In the genomic region with DNA sequence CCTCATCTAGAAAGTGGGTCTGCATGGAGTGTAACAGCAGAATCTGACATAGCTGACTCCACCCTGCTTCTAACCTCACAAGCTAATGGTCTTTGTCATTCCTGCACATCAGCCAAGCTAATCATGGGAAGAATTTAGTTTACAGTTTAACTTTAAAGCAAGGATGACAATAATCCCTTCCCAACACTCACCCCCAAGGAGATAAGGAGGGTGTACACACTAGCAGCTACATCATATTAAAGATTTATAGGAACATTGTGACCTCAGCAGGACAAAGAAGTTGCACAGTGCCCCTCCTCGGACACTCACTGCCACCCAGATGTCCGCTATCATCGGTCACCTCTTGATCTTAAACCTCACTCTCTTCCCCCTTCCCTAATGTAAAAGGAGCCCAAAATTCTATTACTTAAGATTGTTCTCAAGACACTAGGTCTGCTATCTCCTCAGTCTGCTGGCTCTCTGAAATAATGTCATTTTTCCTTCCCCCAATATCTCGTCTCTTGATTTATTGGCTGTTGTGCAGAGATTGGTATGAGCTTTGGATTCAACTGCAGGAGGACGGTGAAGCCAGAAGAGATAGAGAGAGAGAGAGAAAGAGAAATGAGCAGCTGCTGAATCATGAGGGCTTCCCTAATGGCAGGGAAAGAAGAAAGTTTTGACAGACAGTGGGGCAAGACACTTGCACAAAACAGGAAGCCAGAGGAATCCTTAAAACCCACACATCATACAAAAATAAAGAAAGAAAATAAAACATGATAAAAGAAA, we compare ENCODE assay signal across 25 cellular contexts. TPM values are rescaled to one million over a fixed set of nuclear protein-coding genes. Genes with fewer than 3 reads are reported as not detected.
DNase-seq lines count a peak whose midpoint lies in the region; ATAC-seq, FAIRE-seq and TF ChIP-seq lines count a peak whose summit lies in the region.
"Had no signal": no experiment of that assay in that cellular context is flagged by ENCODE, and none has a peak within 500 bp of the region (broad histone marks: within the 10 kb centered on the region; RNA-seq: fewer than 3 reads in every experiment).

No MANE protein-coding gene starts in this region.

- 79% methylated on average over 5 of the region's 5 CpGs for WGBS in GM12878 (ENCODE audit: insufficient coverage, insufficient replicate concordance, low lambda C conversion rate, missing lambda C conversion rate)
- WGBS in mesenchymal stem cell, result 84% methylated on average over 4 of the region's 5 CpGs
- WGBS in H9 (ENCODE audit: extremely low coverage, insufficient read length, low lambda C conversion rate), result no CpG with 5 or more reads among the region's 5 CpGs

- RAD21 ChIA-PET in GM12878 (lab: Charles Lee; ENCODE audit: unreplicated experiment), result interaction anchor here (1.1 kb wide), 1 partner anchor 10 kb away, joined by 4 read pairs; no protein-coding TSS in a partner anchor

- H3K18ac ChIP-seq in mesenchymal stem cell (ENCODE audit: low read depth in 1 of 2, low read length in 2 of 2), result no peak overlapping the region
- no peak overlapping the region for H3K18ac ChIP-seq in H9 (ENCODE audit: insufficient read length, low read depth, low read length)

- no peak overlapping the region for H3K4ac ChIP-seq in mesenchymal stem cell (ENCODE audit: low read depth in 1 of 2, low read length in 2 of 2)
- no peak overlapping the region for H3K4ac ChIP-seq in H9 (ENCODE audit: low read depth, low read length)

- H3K23me2 ChIP-seq in H9 (ENCODE audit: insufficient read length, low read depth, low read length, poor library complexity, severe bottlenecking), result no peaks in the 10 kb centered on the region

- no peak overlapping the region for H3K14ac ChIP-seq in mesenchymal stem cell (ENCODE audit: low read length in 2 of 2)
- no peak overlapping the region for H3K14ac ChIP-seq in H9 (ENCODE audit: insufficient read depth, low read length)

- H2AK5ac ChIP-seq in mesenchymal stem cell (ENCODE audit: low read length, severe bottlenecking) (no peak overlapping the region), H9 (ENCODE audit: insufficient read length, low read length) (no peak overlapping the region)

- H3K4me1 ChIP-seq in GM12878 (ENCODE audit: control insufficient read depth, insufficient read depth, low read length), result peaks cover 3% of the 10 kb centered on the region; the same call in 1 of the 2 replicates
- H3K4me1 ChIP-seq in mesenchymal stem cell (ENCODE audit: control insufficient read depth, insufficient read depth, low read depth, low read length), result peaks cover 3% of the 10 kb centered on the region
- H3K4me1 ChIP-seq in H9 (ENCODE audit: insufficient read depth, low read length), result no peaks in the 10 kb centered on the region

- DNase-seq in SIG-M5 treated with dmso at 0.1 percent for 504 hours (lab: John Stamatoyannopoulos, UW; ENCODE audit: unreplicated experiment) (peak; percentile 28), SIG-M5 (lab: John Stamatoyannopoulos, UW) (no peak), GM12878 (ENCODE audit: low read depth, low spot score) (no peak), mesenchymal stem cell (peak; percentile 13), H9 (no peak), coronary artery (ENCODE audit: low spot score) (no peak), G401 (ENCODE audit: low spot score) (no peak)
- DNase-seq: activated CD4-positive, alpha-beta T cell treated with anti-CD3 and anti-CD28 coated beads for 4 hours; BE2C; cerebellar nuclear complex; effector memory CD8-positive, alpha-beta T cell; esophagus squamous epithelium; left cardiac atrium; NCI-H2081 treated with DMSO at 0.1 percent for 48 hours; NCI-H510A treated with DMSO at 0.1 percent for 48 hours; Right ventricle myocardium superior; stimulated activated CD4-positive, alpha-beta T cell treated with anti-CD3 and anti-CD28 coated beads, Interleukin-4, amount 100 ng/mL, for 1 hour had no signal

- CTCF ChIA-PET in GM12878 (lab: Yijun Ruan, JAX), result interaction anchor here (1.0 to 1.9 kb wide), 3 partner anchors 14 to 33 kb away, joined by 3 to 5 read pairs (median 3); no protein-coding TSS in a partner anchor

- peaks cover 0 to 8% of the 10 kb centered on the region in 2 experiments; a peak in 3 of 5 replicates for H3K9me3 Mint-ChIP-seq in H9

- no peak overlapping the region for H4K91ac ChIP-seq in mesenchymal stem cell (ENCODE audit: low read length)
- H4K91ac ChIP-seq in H9 (ENCODE audit: insufficient read length, low read depth, low read length), result no peak overlapping the region

- BruUV-seq in GM12878 (replicated peaks; lab: Mats Ljungman, UMichigan), result no TSS peak

- H3K27me3 Mint-ChIP-seq in H9 (ENCODE audit: low read depth), result peaks cover 47% of the 10 kb centered on the region

- H3K23ac ChIP-seq in mesenchymal stem cell (ENCODE audit: low read length in 2 of 2), result no peak overlapping the region
- H3K23ac ChIP-seq in H9 (ENCODE audit: insufficient read length, low read depth, low read length), result no peak overlapping the region

- FAIRE-seq in GM12878 (lab: Jason Lieb, UNC), result no peak

- no peak overlapping the region for H3K56ac ChIP-seq in H9 (ENCODE audit: insufficient read length, low read depth, low read length)

- H3T11ph ChIP-seq in H9 (ENCODE audit: low read length), result no peak overlapping the region

- H3K36me3 ChIP-seq in GM12878 (ENCODE audit: control insufficient read depth in 2 of 2, insufficient read depth in 2 of 2, low read length in 1 of 2), result no peaks in the 10 kb centered on the region
- H3K36me3 ChIP-seq in mesenchymal stem cell (ENCODE audit: control insufficient read depth in 1 of 2, insufficient read depth in 2 of 2, low read depth in 1 of 2, low read length in 2 of 2), result no peaks in the 10 kb centered on the region
- H3K36me3 ChIP-seq: BE2C, esophagus squamous epithelium, tibial nerve had no signal

- in situ Hi-C loops in GM12878 (cut with MboI) (no loop called here), G401 (cut with HindIII; ENCODE audit: low sequenced_read_pairs) (loop anchor here (5.0 kb wide), 1 partner anchor 78 kb away; no protein-coding TSS in a partner anchor)

- no peak overlapping the region for H4K8ac ChIP-seq in mesenchymal stem cell (ENCODE audit: low read length)
- no peak overlapping the region for H4K8ac ChIP-seq in H9 (replicated peaks; ENCODE audit: insufficient read length, low read depth, low read length)

- no peaks in the 10 kb centered on the region for H3K79me2 ChIP-seq in GM12878 (ENCODE audit: control insufficient read depth, insufficient read depth, low read length)
- H3K79me2 ChIP-seq in H9 (ENCODE audit: insufficient read depth, low read length), result no peaks in the 10 kb centered on the region

- H3K79me1 ChIP-seq in mesenchymal stem cell (replicated peaks; ENCODE audit: low read length, poor library complexity, severe bottlenecking), result no peaks in the 10 kb centered on the region
- no peaks in the 10 kb centered on the region for H3K79me1 ChIP-seq in H9 (ENCODE audit: insufficient read depth, low read depth, low read length, poor library complexity, severe bottlenecking)

- TF ChIP-seq CTCF in GM12878 (IDR thresholded peaks at IDR 0.05 in 2 of 3, conservative IDR thresholded peaks at IDR 0.05 in 1 of 3; ENCODE audit: control insufficient read depth in 2 of 3, extremely low read depth in 1 of 3, insufficient read depth in 1 of 3, low read depth in 3 of 3, low read length in 3 of 3) (no peak), H9 (conservative IDR thresholded peaks at IDR 0.05) (no peak), coronary artery (IDR thresholded peaks at IDR 0.05) (no peak)

- H2BK12ac ChIP-seq in mesenchymal stem cell (ENCODE audit: low read length in 2 of 2) (no peak overlapping the region), H9 (ENCODE audit: insufficient read length, low read depth, low read length) (no peak overlapping the region)

- no peak for TF ChIP-seq POLR2A in GM12878 (IDR thresholded peaks at IDR 0.05; ENCODE audit: low read depth, low read length)

- TF ChIP-seq RAD21 in GM12878 (IDR thresholded peaks at IDR 0.05; ENCODE audit: insufficient read depth, low read depth, low read length), result no peak

- H3K36me3 Mint-ChIP-seq in H9 (ENCODE audit: insufficient read depth in 1 of 3, low read depth in 3 of 3), result no peaks in the 10 kb centered on the region; a peak in 2 of 7 replicates

- H3K27me3 ChIP-seq in GM12878 (replicated peaks in 1 of 2; ENCODE audit: control insufficient read depth in 2 of 2, insufficient read depth in 2 of 2, low read length in 1 of 2) (no peaks in the 10 kb centered on the region), mesenchymal stem cell (ENCODE audit: control insufficient read depth in 1 of 2, insufficient read depth in 1 of 2, low read length in 2 of 2) (peaks cover 0 to 41% of the 10 kb centered on the region in 2 experiments), H9 (ENCODE audit: insufficient read depth, low read length) (no peaks in the 10 kb centered on the region)
- H3K27me3 ChIP-seq: BE2C, tibial nerve had no signal

- H3K9ac ChIP-seq in GM12878 (ENCODE audit: control insufficient read depth, insufficient read depth, low read length) (no peak overlapping the region), mesenchymal stem cell (ENCODE audit: low read length) (no peak overlapping the region), H9 (ENCODE audit: extremely low read depth, insufficient read length, low read length) (no peak overlapping the region)

- H2BK120ac ChIP-seq in mesenchymal stem cell (ENCODE audit: low read depth, low read length) (no peak overlapping the region), H9 (ENCODE audit: low read depth, low read length, poor library complexity, severe bottlenecking) (no peak overlapping the region)

- H3K27ac ChIP-seq in GM12878 (ENCODE audit: control insufficient read depth, insufficient read depth) (no peak overlapping the region), mesenchymal stem cell (ENCODE audit: low read length, poor library complexity, severe bottlenecking) (no peak overlapping the region), H9 (ENCODE audit: insufficient read length, low read depth, low read length) (no peak overlapping the region), coronary artery (no peak overlapping the region)
- H3K27ac ChIP-seq: 22Rv1, esophagus squamous epithelium, tibial nerve had no signal

- no peak overlapping the region for H2BK20ac ChIP-seq in H9 (ENCODE audit: low read depth, low read length, poor library complexity, severe bottlenecking)

- no peak overlapping the region for H3K4me3 Mint-ChIP-seq in H9
- H3K4me3 Mint-ChIP-seq: effector memory CD8-positive, alpha-beta T cell; stimulated activated naive CD8-positive, alpha-beta T cell treated with anti-CD3 and anti-CD28 coated beads, Interleukin-15, Interleukin-2, amounts not matched to agents 100 ng/mL and 50 ng/mL, for 24 hours had no signal

- H4K20me1 ChIP-seq in GM12878 (ENCODE audit: control insufficient read depth, insufficient read depth), result no peaks in the 10 kb centered on the region
- H4K20me1 ChIP-seq in H9 (ENCODE audit: control insufficient read depth, insufficient read depth, insufficient read length), result no peaks in the 10 kb centered on the region

- H3K4me2 ChIP-seq in GM12878 (ENCODE audit: control insufficient read depth, insufficient read depth), result no peak overlapping the region
- H3K4me2 ChIP-seq in mesenchymal stem cell (ENCODE audit: low read length, poor library complexity, severe bottlenecking), result no peak overlapping the region
- H3K4me2 ChIP-seq in H9 (ENCODE audit: insufficient read depth, insufficient read length, low read length), result no peak overlapping the region

- ATAC-seq in GM12878, result no peak
- ATAC-seq in HG02884 (IDR thresholded peaks at IDR 0.05; ENCODE audit: unreplicated experiment), result no peak
- ATAC-seq: activated naive CD4-positive, alpha-beta T cell treated with anti-CD3 and anti-CD28 coated beads, Interleukin-2, amount 50 U/mL, for 72 hours; effector memory CD8-positive, alpha-beta T cell; left cardiac atrium had no signal

- H3K4me3 ChIP-seq in GM12878, result 0 out of 2 replicates have a peak overlapping the region, but pooled peaks have one; percentile 29
- no peak overlapping the region for H3K4me3 ChIP-seq in mesenchymal stem cell (ENCODE audit: insufficient read depth in 1 of 2, low read depth in 1 of 2, low read length in 2 of 2)
- no peak overlapping the region for H3K4me3 ChIP-seq in coronary artery
- H3K4me3 ChIP-seq: esophagus squamous epithelium, skin epidermis, tibial nerve had no signal

- H2AFZ ChIP-seq in GM12878 (ENCODE audit: control insufficient read depth, low read depth, low read length), result no peak overlapping the region
- no peak overlapping the region for H2AFZ ChIP-seq in mesenchymal stem cell (ENCODE audit: low read depth, low read length)
- H2AFZ ChIP-seq in H9 (ENCODE audit: low read length), result no peak overlapping the region

- no peak overlapping the region for H3K27ac Mint-ChIP-seq in H9
- H3K27ac Mint-ChIP-seq: activated naive CD4-positive, alpha-beta T cell treated with anti-CD3 and anti-CD28 coated beads, Interleukin-2, amount 50 U/mL, for 72 hours; IgD-negative memory B cell; stimulated activated naive CD8-positive, alpha-beta T cell treated with anti-CD3 and anti-CD28 coated beads, Interleukin-15, Interleukin-2, amounts not matched to agents 100 ng/mL and 50 ng/mL, for 24 hours had no signal

- H4K5ac ChIP-seq in H9 (ENCODE audit: insufficient read length, low read depth, low read length), result no peak overlapping the region

- no peak for TF ChIP-seq EP300 in GM12878 (IDR thresholded peaks at IDR 0.05; ENCODE audit: borderline replicate concordance in 1 of 2, control insufficient read depth in 1 of 2, low read depth in 2 of 2, low read length in 2 of 2)

- SMC1A ChIA-PET in GM12878 (lab: Charles Lee; ENCODE audit: uncharacterized antibody, unreplicated experiment), result interaction anchor here (0.6 to 1.4 kb wide), 6 partner anchors 10 to 311 kb away, joined by 3 to 6 read pairs (median 3); partner anchors contain the start of gene IGFLR1

- no peak overlapping the region for H2BK5ac ChIP-seq in mesenchymal stem cell (ENCODE audit: low read depth, low read length, poor library complexity, severe bottlenecking)
- H2BK5ac ChIP-seq in H9 (ENCODE audit: insufficient read length, low read length), result no peak overlapping the region

- peaks cover 5% of the 10 kb centered on the region; the same call in 2 of the 3 replicates for H3K9me3 ChIP-seq in GM12878 (replicated peaks; ENCODE audit: control insufficient read depth, insufficient read depth, low read length)
- H3K9me3 ChIP-seq in mesenchymal stem cell (ENCODE audit: control insufficient read depth, low read length), result no peaks in the 10 kb centered on the region
- H3K9me3 ChIP-seq in H9 (ENCODE audit: control insufficient read depth, low read depth, low read length), result no peaks in the 10 kb centered on the region
- H3K9me3 ChIP-seq: BE2C, esophagus squamous epithelium had no signal

- POLR2A ChIA-PET in GM12878 (lab: Charles Lee), result interaction anchor here (0.5 to 1.0 kb wide), 2 partner anchors 12 to 30 kb away, joined by 3 to 5 read pairs; no protein-coding TSS in a partner anchor

- H2BK15ac ChIP-seq in mesenchymal stem cell (ENCODE audit: low read depth, poor library complexity, severe bottlenecking) (no peak overlapping the region), H9 (ENCODE audit: low read depth, low read length) (no peak overlapping the region)

- intact Hi-C loops in GM12878 (cut with micrococcal nuclease; ENCODE audit: unreplicated experiment), result no loop called here

- H3K4me1 Mint-ChIP-seq in H9, result peaks cover 2 to 5% of the 10 kb centered on the region in 2 experiments; a peak in 2 of 4 replicates

RNA-seq across cellular contexts. Expression of gene FFAR2, which starts 17.5 kb away (rescaled TPM):
- total RNA-seq in GM12878 (2013; cell fraction: nucleolus; rRNA removed), result 1.3 and 1.4 TPM in 2 replicates
- total RNA-seq in GM12878 (2014; rRNA removed), result 2.8 and 2.9 TPM in 2 replicates
- 1.9 and 2.5 TPM in 2 replicates for total RNA-seq in GM12878 (2014; rRNA removed; fragmentation: Illumina TruSeq; extraction: Trizol)
- total RNA-seq in GM12878 (2021), result 2.3 and 2.8 TPM in 2 replicates
- 2.5 TPM for polyA plus RNA-seq in GM12878 (2011; ENCODE audit: low read depth)
- 0.05 and 0.06 TPM in 2 replicates for polyA plus RNA-seq in GM12878 (2011; rRNA removed)
- 0.03 and 0.08 TPM in 2 replicates for polyA plus RNA-seq in GM12878 (2011; cell fraction: cytosol; rRNA removed)
- not detected in 2 replicates for polyA plus RNA-seq in GM12878 (2011; cell fraction: nucleus; rRNA removed)
- polyA plus RNA-seq in GM12878 (2012), result 2.0 and 3.2 TPM in 2 replicates
- 2.5 and 4.0 TPM in 2 replicates for polyA plus RNA-seq in GM12878 (2014; fragmentation: Illumina TruSeq; extraction: Trizol)
- polyA plus RNA-seq in GM12878 (2014; fragmentation: Nextera tagmentation; extraction: Ambion mirVana), result 1 to 10 TPM; 1.8 to 3.1 TPM
- polyA plus RNA-seq in GM12878 (2014; rRNA removed), result 2.8 and 3.1 TPM in 2 replicates
- polyA plus RNA-seq in GM12878 (2016; fragmentation: Nextera tagmentation; extraction: Ambion mirVana), result 1 to 10 TPM in 1 of 2 experiments, under 1 TPM in 1; 0.53 to 1.1 TPM
- polyA minus RNA-seq in GM12878 (2011; rRNA and poly(A)+ RNA removed), result 0.10 TPM in 1 of 2 replicates, not detected in the other
- polyA minus RNA-seq in GM12878 (2011; cell fraction: cytosol; rRNA and poly(A)+ RNA removed), result not detected in 2 replicates
- 0.19 TPM in 1 of 2 replicates, not detected in the other for polyA minus RNA-seq in GM12878 (2011; cell fraction: nucleus; rRNA and poly(A)+ RNA removed)
- polyA plus RNA-seq in mesenchymal stem cell (2013, experiment 1 of 2), result 0.06 TPM
- polyA plus RNA-seq in mesenchymal stem cell (2013, experiment 2 of 2), result 0.12 TPM
- total RNA-seq in H9 (2021), result not detected in 2 replicates
- total RNA-seq in G401 (2014; rRNA removed; shearing (Covaris generic)), result not detected in 2 replicates
- total RNA-seq: activated naive CD4-positive, alpha-beta T cell treated with anti-CD3 and anti-CD28 coated beads, Interleukin-2, amount 50 U/mL, for 72 hours had no signal
- polyA plus RNA-seq: IgD-negative memory B cell had no signal

RNA-seq across cellular contexts. Expression of gene GPR42, which starts 59.7 kb away (rescaled TPM):
- total RNA-seq in GM12878 (2013; cell fraction: nucleolus; rRNA removed), result not detected in 2 replicates
- total RNA-seq in GM12878 (2014; rRNA removed) (not detected in 2 replicates), GM12878 (2014; rRNA removed; fragmentation: Illumina TruSeq; extraction: Trizol) (not detected in 2 replicates), GM12878 (2021) (0.13 TPM in 1 of 2 replicates, not detected in the other), H9 (2021) (not detected in 2 replicates)
- polyA plus RNA-seq in GM12878 (2011; ENCODE audit: low read depth), result not detected
- polyA plus RNA-seq in GM12878 (2011; rRNA removed) (not detected in 2 replicates), GM12878 (2014; fragmentation: Illumina TruSeq; extraction: Trizol) (not detected in 2 replicates), GM12878 (2014; fragmentation: Nextera tagmentation; extraction: Ambion mirVana) (not detected), GM12878 (2014; rRNA removed) (not detected in 2 replicates), GM12878 (2016; fragmentation: Nextera tagmentation; extraction: Ambion mirVana) (not detected)
- polyA plus RNA-seq in GM12878 (2011; cell fraction: cytosol; rRNA removed), result not detected in 2 replicates
- 0.10 TPM in 1 of 2 replicates, not detected in the other for polyA plus RNA-seq in GM12878 (2011; cell fraction: nucleus; rRNA removed)
- polyA plus RNA-seq in GM12878 (2012), result 0.25 TPM in 1 of 2 replicates, not detected in the other
- polyA minus RNA-seq in GM12878 (2011; rRNA and poly(A)+ RNA removed), result not detected in 2 replicates
- polyA minus RNA-seq in GM12878 (2011; cell fraction: cytosol; rRNA and poly(A)+ RNA removed), result not detected in 2 replicates
- not detected in 2 replicates for polyA minus RNA-seq in GM12878 (2011; cell fraction: nucleus; rRNA and poly(A)+ RNA removed)
- 0.06 TPM for polyA plus RNA-seq in mesenchymal stem cell (2013, experiment 1 of 2)
- polyA plus RNA-seq in mesenchymal stem cell (2013, experiment 2 of 2), result 0.08 TPM
- total RNA-seq in G401 (2014; rRNA removed; shearing (Covaris generic)), result not detected in 2 replicates
- total RNA-seq: esophagus squamous epithelium, left cardiac atrium, Right ventricle myocardium superior, tibial nerve had no signal
- polyA plus RNA-seq: IgD-negative memory B cell had no signal

RNA-seq across cellular contexts. Expression of gene KRTDAP, which starts 59.7 kb away (rescaled TPM):
- total RNA-seq in GM12878 (2013; cell fraction: nucleolus; rRNA removed), result not detected in 2 replicates
- total RNA-seq in GM12878 (2014; rRNA removed), result not detected in 2 replicates
- not detected in 2 replicates for total RNA-seq in GM12878 (2014; rRNA removed; fragmentation: Illumina TruSeq; extraction: Trizol)
- total RNA-seq in GM12878 (2021), result not detected in 2 replicates
- polyA plus RNA-seq in GM12878 (2011; ENCODE audit: low read depth), result not detected
- polyA plus RNA-seq in GM12878 (2011; rRNA removed), result 0.23 TPM in 1 of 2 replicates, not detected in the other
- not detected in 2 replicates for polyA plus RNA-seq in GM12878 (2011; cell fraction: cytosol; rRNA removed)
- 0.34 TPM in 1 of 2 replicates, not detected in the other for polyA plus RNA-seq in GM12878 (2011; cell fraction: nucleus; rRNA removed)
- polyA plus RNA-seq in GM12878 (2012), result not detected in 2 replicates
- not detected in 2 replicates for polyA plus RNA-seq in GM12878 (2014; fragmentation: Illumina TruSeq; extraction: Trizol)
- not detected for polyA plus RNA-seq in GM12878 (2014; fragmentation: Nextera tagmentation; extraction: Ambion mirVana)
- polyA plus RNA-seq in GM12878 (2014; rRNA removed), result not detected in 2 replicates
- not detected for polyA plus RNA-seq in GM12878 (2016; fragmentation: Nextera tagmentation; extraction: Ambion mirVana)
- not detected in 2 replicates for polyA minus RNA-seq in GM12878 (2011; rRNA and poly(A)+ RNA removed)
- polyA minus RNA-seq in GM12878 (2011; cell fraction: cytosol; rRNA and poly(A)+ RNA removed), result not detected in 2 replicates
- not detected in 2 replicates for polyA minus RNA-seq in GM12878 (2011; cell fraction: nucleus; rRNA and poly(A)+ RNA removed)
- polyA plus RNA-seq in mesenchymal stem cell (2013, experiment 1 of 2), result not detected
- 0.12 TPM for polyA plus RNA-seq in mesenchymal stem cell (2013, experiment 2 of 2)
- 0.87 and 1.3 TPM in 2 replicates for total RNA-seq in H9 (2021)
- total RNA-seq in G401 (2014; rRNA removed; shearing (Covaris generic)), result not detected in 2 replicates
- total RNA-seq: activated naive CD4-positive, alpha-beta T cell treated with anti-CD3 and anti-CD28 coated beads, Interleukin-2, amount 50 U/mL, for 72 hours; left cardiac atrium; mononuclear cell; Right ventricle myocardium superior; tibial nerve had no signal
- polyA plus RNA-seq: IgD-negative memory B cell had no signal

Comparison
In these comparisons a context has a peak if more than half of its experiments do, and no peak if none do; other contexts are left out.
1. DNase-seq: peak in SIG-M5 treated with dmso at 0.1 percent for 504 hours (single experiment) and mesenchymal stem cell (single experiment); none in SIG-M5 (single experiment), GM12878 (single experiment), H9 (single experiment), coronary artery (single experiment) and G401 (single experiment).